In genomic region chr3:12393894-12394293, GRCh38 we compare ENCODE assay signal across 1 cellular context.
TF ChIP-seq lines count a peak whose summit lies in the region.

No MANE protein-coding gene starts in this region.

TF ChIP-seq in WTC11, 78 proteins besides CTCF, POLR2A, EP300 and RAD21 (continued from another document):
- TF ChIP-seq, protein P1, sequence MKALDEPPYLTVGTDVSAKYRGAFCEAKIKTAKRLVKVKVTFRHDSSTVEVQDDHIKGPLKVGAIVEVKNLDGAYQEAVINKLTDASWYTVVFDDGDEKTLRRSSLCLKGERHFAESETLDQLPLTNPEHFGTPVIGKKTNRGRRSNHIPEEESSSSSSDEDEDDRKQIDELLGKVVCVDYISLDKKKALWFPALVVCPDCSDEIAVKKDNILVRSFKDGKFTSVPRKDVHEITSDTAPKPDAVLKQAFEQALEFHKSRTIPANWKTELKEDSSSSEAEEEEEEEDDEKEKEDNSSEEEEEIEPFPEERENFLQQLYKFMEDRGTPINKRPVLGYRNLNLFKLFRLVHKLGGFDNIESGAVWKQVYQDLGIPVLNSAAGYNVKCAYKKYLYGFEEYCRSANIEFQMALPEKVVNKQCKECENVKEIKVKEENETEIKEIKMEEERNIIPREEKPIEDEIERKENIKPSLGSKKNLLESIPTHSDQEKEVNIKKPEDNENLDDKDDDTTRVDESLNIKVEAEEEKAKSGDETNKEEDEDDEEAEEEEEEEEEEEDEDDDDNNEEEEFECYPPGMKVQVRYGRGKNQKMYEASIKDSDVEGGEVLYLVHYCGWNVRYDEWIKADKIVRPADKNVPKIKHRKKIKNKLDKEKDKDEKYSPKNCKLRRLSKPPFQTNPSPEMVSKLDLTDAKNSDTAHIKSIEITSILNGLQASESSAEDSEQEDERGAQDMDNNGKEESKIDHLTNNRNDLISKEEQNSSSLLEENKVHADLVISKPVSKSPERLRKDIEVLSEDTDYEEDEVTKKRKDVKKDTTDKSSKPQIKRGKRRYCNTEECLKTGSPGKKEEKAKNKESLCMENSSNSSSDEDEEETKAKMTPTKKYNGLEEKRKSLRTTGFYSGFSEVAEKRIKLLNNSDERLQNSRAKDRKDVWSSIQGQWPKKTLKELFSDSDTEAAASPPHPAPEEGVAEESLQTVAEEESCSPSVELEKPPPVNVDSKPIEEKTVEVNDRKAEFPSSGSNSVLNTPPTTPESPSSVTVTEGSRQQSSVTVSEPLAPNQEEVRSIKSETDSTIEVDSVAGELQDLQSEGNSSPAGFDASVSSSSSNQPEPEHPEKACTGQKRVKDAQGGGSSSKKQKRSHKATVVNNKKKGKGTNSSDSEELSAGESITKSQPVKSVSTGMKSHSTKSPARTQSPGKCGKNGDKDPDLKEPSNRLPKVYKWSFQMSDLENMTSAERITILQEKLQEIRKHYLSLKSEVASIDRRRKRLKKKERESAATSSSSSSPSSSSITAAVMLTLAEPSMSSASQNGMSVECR (CRISPR knock-in tag; IDR thresholded peaks at IDR 0.05; ENCODE audit: borderline replicate concordance), result no peak
- TF ChIP-seq FOXJ3 (CRISPR knock-in tag; IDR thresholded peaks at IDR 0.05; ENCODE audit: borderline replicate concordance) (no peak), AR (CRISPR knock-in tag; IDR thresholded peaks at IDR 0.05) (no peak), SOX15 (CRISPR knock-in tag; IDR thresholded peaks at IDR 0.05) (no peak), ETV6 (CRISPR knock-in tag; IDR thresholded peaks at IDR 0.05) (no peak), ERG (CRISPR knock-in tag; IDR thresholded peaks at IDR 0.05) (no peak), ZNF263 (CRISPR knock-in tag; IDR thresholded peaks at IDR 0.05; ENCODE audit: low read depth) (no peak), HMGA2 (CRISPR knock-in tag; IDR thresholded peaks at IDR 0.05) (no peak)
- TF ChIP-seq, protein P2, sequence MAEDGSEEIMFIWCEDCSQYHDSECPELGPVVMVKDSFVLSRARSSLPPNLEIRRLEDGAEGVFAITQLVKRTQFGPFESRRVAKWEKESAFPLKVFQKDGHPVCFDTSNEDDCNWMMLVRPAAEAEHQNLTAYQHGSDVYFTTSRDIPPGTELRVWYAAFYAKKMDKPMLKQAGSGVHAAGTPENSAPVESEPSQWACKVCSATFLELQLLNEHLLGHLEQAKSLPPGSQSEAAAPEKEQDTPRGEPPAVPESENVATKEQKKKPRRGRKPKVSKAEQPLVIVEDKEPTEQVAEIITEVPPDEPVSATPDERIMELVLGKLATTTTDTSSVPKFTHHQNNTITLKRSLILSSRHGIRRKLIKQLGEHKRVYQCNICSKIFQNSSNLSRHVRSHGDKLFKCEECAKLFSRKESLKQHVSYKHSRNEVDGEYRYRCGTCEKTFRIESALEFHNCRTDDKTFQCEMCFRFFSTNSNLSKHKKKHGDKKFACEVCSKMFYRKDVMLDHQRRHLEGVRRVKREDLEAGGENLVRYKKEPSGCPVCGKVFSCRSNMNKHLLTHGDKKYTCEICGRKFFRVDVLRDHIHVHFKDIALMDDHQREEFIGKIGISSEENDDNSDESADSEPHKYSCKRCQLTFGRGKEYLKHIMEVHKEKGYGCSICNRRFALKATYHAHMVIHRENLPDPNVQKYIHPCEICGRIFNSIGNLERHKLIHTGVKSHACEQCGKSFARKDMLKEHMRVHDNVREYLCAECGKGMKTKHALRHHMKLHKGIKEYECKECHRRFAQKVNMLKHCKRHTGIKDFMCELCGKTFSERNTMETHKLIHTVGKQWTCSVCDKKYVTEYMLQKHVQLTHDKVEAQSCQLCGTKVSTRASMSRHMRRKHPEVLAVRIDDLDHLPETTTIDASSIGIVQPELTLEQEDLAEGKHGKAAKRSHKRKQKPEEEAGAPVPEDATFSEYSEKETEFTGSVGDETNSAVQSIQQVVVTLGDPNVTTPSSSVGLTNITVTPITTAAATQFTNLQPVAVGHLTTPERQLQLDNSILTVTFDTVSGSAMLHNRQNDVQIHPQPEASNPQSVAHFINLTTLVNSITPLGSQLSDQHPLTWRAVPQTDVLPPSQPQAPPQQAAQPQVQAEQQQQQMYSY (CRISPR knock-in tag; IDR thresholded peaks at IDR 0.05), result no peak
- TF ChIP-seq, protein P3, sequence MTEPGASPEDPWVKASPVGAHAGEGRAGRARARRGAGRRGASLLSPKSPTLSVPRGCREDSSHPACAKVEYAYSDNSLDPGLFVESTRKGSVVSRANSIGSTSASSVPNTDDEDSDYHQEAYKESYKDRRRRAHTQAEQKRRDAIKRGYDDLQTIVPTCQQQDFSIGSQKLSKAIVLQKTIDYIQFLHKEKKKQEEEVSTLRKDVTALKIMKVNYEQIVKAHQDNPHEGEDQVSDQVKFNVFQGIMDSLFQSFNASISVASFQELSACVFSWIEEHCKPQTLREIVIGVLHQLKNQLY (CRISPR knock-in tag; IDR thresholded peaks at IDR 0.05), result no peak
